Comparison of ENCODE assay signal across 15 cellular contexts in genomic region chr10:1203704-1204103, GRCh38.
DNase-seq lines count a peak whose midpoint lies in the region; ATAC-seq and TF ChIP-seq lines count a peak whose summit lies in the region.
"Had no signal": no experiment of that assay in that cellular context is flagged by ENCODE, and none has a peak within 500 bp of the region (broad histone marks: within the 10 kb centered on the region; RNA-seq: fewer than 3 reads in every experiment).

No MANE protein-coding gene starts in this region.

- peak overlapping the region; percentile 59 for H3K27ac ChIP-seq in angular gyrus (ENCODE audit: low read depth, low read length)
- H3K27ac ChIP-seq in dorsolateral prefrontal cortex, result peak overlapping the region in 51 of 59 donors; percentile 10 to 100 (median 99)
- H3K27ac ChIP-seq in neuronal stem cell (replicated peaks; ENCODE audit: low read length), result no peak overlapping the region
- H3K27ac ChIP-seq in temporal lobe (ENCODE audit: low read depth, low read length), result peak overlapping the region; percentile 100
- H3K27ac ChIP-seq in SK-N-SH (ENCODE audit: low read depth in 2 of 2, low read length in 1 of 2), result no peak overlapping the region
- H3K27ac ChIP-seq: C4-2B, HL-60 had no signal

- H2BK5ac ChIP-seq in neuronal stem cell (ENCODE audit: low read length), result peak overlapping the region; percentile 48

- no peaks in the 10 kb centered on the region for H3F3A ChIP-seq in SK-N-SH (replicated peaks; ENCODE audit: insufficient read depth)

- no CpG with 5 or more reads among the region's 10 CpGs for whole genome bisulfite sequencing in neuronal stem cell (ENCODE audit: extremely low coverage in 2 of 2, insufficient read length in 2 of 2, insufficient replicate concordance in 1 of 2), 2 donors
- 28% methylated on average over 10 of the region's 10 CpGs for WGBS in SK-N-SH (ENCODE audit: low lambda C conversion rate)

- H2AK5ac ChIP-seq in neuronal stem cell (ENCODE audit: low read depth, low read length), result peak overlapping the region; percentile 68

- TF ChIP-seq CTCF in dorsolateral prefrontal cortex (IDR thresholded peaks at IDR 0.05 in 54 of 56, conservative IDR thresholded peaks at IDR 0.05 in 2 of 56; ENCODE audit: low read depth in 1 of 56, partially characterized antibody in 56 of 56) (no peak), SK-N-SH (IDR thresholded peaks at IDR 0.05) (no peak)

- H2AFZ ChIP-seq in neuronal stem cell (ENCODE audit: low read length) (no peak overlapping the region), SK-N-SH (ENCODE audit: low read depth) (no peak overlapping the region)

- DNase-seq in dorsolateral prefrontal cortex (peak in 2 of 10 donors; percentile 21 to 26), neuronal stem cell (ENCODE audit: low spot score) (no peak), NCI-H1436 treated with DMSO at 0.1 percent for 48 hours (lab: John Stamatoyannopoulos, UW) (no peak), SK-N-SH (no peak)
- DNase-seq: CD4-positive, alpha-beta memory T cell; DMS153; DMS79 treated with DMSO at 0.1 percent for 48 hours; EL; HCEC 1CT; HFFc6 had no signal

- intact Hi-C loops in dorsolateral prefrontal cortex (cut with DNase I), result no loop called here

- H3K27me3 ChIP-seq in dorsolateral prefrontal cortex (peaks cover 0 to 5% (median 0%) of the 10 kb centered on the region in 45 donors), neuronal stem cell (ENCODE audit: control insufficient read depth in 3 of 3, insufficient read depth in 3 of 3, low read depth in 1 of 3, low read length in 3 of 3) (peaks cover 0 to 11% (median 0%) of the 10 kb centered on the region in 3 experiments), SK-N-SH (ENCODE audit: insufficient read depth) (no peaks in the 10 kb centered on the region)

- no peaks in the 10 kb centered on the region for H3K79me1 ChIP-seq in neuronal stem cell (ENCODE audit: low read depth, low read length)

- no peaks in the 10 kb centered on the region for H3K9me2 ChIP-seq in SK-N-SH

- H2BK12ac ChIP-seq in neuronal stem cell (ENCODE audit: low read length), result no peak overlapping the region

- CTCF ChIA-PET in SK-N-SH (lab: Yijun Ruan, JAX), result no interaction called here

- H3K4me1 ChIP-seq in neuronal stem cell (ENCODE audit: control insufficient read depth in 2 of 2, insufficient read depth in 1 of 2, low read depth in 1 of 2, low read length in 2 of 2), result peaks cover 0 to 7% of the 10 kb centered on the region in 2 donors
- H3K4me1 ChIP-seq in SK-N-SH (ENCODE audit: control insufficient read depth in 1 of 2, insufficient read depth in 2 of 2, low read depth in 1 of 2, low read length in 1 of 2), result no peaks in the 10 kb centered on the region

- TF ChIP-seq EP300 in SK-N-SH (IDR thresholded peaks at IDR 0.05; ENCODE audit: borderline replicate concordance in 1 of 2, low read depth in 1 of 2, low read length in 1 of 2), result no peak

- H4K8ac ChIP-seq in neuronal stem cell (ENCODE audit: low read depth, low read length), result no peak overlapping the region

- no peak overlapping the region for H2BK120ac ChIP-seq in neuronal stem cell (ENCODE audit: low read depth, low read length)

- TF ChIP-seq RAD21 in SK-N-SH (IDR thresholded peaks at IDR 0.05; ENCODE audit: low read length), result no peak

- H3K4me3 ChIP-seq in dorsolateral prefrontal cortex (no peak overlapping the region), neuronal stem cell (ENCODE audit: low read length in 2 of 2) (no peak overlapping the region), SK-N-SH (ENCODE audit: low read depth in 2 of 2, low read length in 1 of 2) (no peak overlapping the region)

- no peaks in the 10 kb centered on the region for H4K20me1 ChIP-seq in SK-N-SH (ENCODE audit: insufficient read depth)

- no peak overlapping the region for H3K4ac ChIP-seq in neuronal stem cell (ENCODE audit: low read length)

- ATAC-seq in GM18517 (IDR thresholded peaks at IDR 0.05; ENCODE audit: unreplicated experiment), result no peak

- H3K4me2 ChIP-seq in neuronal stem cell (ENCODE audit: insufficient read depth, low read length, poor library complexity, severe bottlenecking) (no peak overlapping the region), SK-N-SH (no peak overlapping the region)

- H3K23ac ChIP-seq in neuronal stem cell (ENCODE audit: low read depth, low read length, poor library complexity), result no peak overlapping the region

- H3K9me3 ChIP-seq in neuronal stem cell (replicated peaks in 1 of 2; ENCODE audit: control insufficient read depth in 2 of 2, insufficient read depth in 1 of 2, low read depth in 1 of 2, low read length in 2 of 2) (no peaks in the 10 kb centered on the region), SK-N-SH (no peaks in the 10 kb centered on the region)

- H4K91ac ChIP-seq in neuronal stem cell (ENCODE audit: low read depth, low read length, poor library complexity), result no peak overlapping the region

- H3K9ac ChIP-seq in neuronal stem cell (ENCODE audit: low read depth, low read length, poor library complexity), result no peak overlapping the region
- no peak overlapping the region for H3K9ac ChIP-seq in SK-N-SH

- H3K14ac ChIP-seq in neuronal stem cell (ENCODE audit: low read length), result no peak overlapping the region

- POLR2A ChIA-PET in SK-N-SH (lab: Yijun Ruan, JAX), result no interaction called here

- H3K18ac ChIP-seq in neuronal stem cell (ENCODE audit: low read length), result no peak overlapping the region

- H3K36me3 ChIP-seq in neuronal stem cell (replicated peaks in 1 of 2; ENCODE audit: control insufficient read depth in 2 of 2, insufficient read depth in 2 of 2, low read length in 2 of 2), result no peaks in the 10 kb centered on the region
- H3K36me3 ChIP-seq in SK-N-SH (replicated peaks in 1 of 2; ENCODE audit: control insufficient read depth in 1 of 2, insufficient read depth in 2 of 2, low read length in 1 of 2), result no peaks in the 10 kb centered on the region

- H2BK15ac ChIP-seq in neuronal stem cell (ENCODE audit: low read length), result peak overlapping the region; percentile 43

- no peaks in the 10 kb centered on the region for H3K79me2 ChIP-seq in SK-N-SH (ENCODE audit: insufficient read depth)

TF ChIP-seq in SK-N-SH, 30 proteins besides CTCF, POLR2A, EP300 and RAD21 (continues in another document):
- TF ChIP-seq FOXJ3 (CRISPR knock-in tag; IDR thresholded peaks at IDR 0.05) (no peak), ZBTB33 (IDR thresholded peaks at IDR 0.05; ENCODE audit: borderline replicate concordance, low read depth) (no peak), GATA2 (CRISPR knock-in tag; IDR thresholded peaks at IDR 0.05) (no peak), SMC3 (IDR thresholded peaks at IDR 0.05; ENCODE audit: low read depth, low read length) (no peak), NRF1 (IDR thresholded peaks at IDR 0.05; ENCODE audit: low read depth, low read length) (no peak), GABPA (IDR thresholded peaks at IDR 0.05; ENCODE audit: low read depth) (no peak), MXI1 (IDR thresholded peaks at IDR 0.05; ENCODE audit: low read depth, low read length) (no peak), FOSL2 (IDR thresholded peaks at IDR 0.05; ENCODE audit: borderline replicate concordance, low read depth) (no peak), RFX5 (IDR thresholded peaks at IDR 0.05; ENCODE audit: low read length) (no peak), IRF3 (IDR thresholded peaks at IDR 0.05; ENCODE audit: low read depth, low read length) (no peak), REST (IDR thresholded peaks at IDR 0.05; ENCODE audit: low read depth, low read length) (no peak)

Comparison
In these comparisons a context has a peak if more than half of its experiments do, and no peak if none do; other contexts are left out.
1. H3K27ac ChIP-seq: peak in angular gyrus (single experiment), dorsolateral prefrontal cortex (51 of 59) and temporal lobe (single experiment); none in neuronal stem cell (single experiment) and SK-N-SH (0 of 2).